ENCODE assay signal across 29 cellular contexts in the genomic region with DNA sequence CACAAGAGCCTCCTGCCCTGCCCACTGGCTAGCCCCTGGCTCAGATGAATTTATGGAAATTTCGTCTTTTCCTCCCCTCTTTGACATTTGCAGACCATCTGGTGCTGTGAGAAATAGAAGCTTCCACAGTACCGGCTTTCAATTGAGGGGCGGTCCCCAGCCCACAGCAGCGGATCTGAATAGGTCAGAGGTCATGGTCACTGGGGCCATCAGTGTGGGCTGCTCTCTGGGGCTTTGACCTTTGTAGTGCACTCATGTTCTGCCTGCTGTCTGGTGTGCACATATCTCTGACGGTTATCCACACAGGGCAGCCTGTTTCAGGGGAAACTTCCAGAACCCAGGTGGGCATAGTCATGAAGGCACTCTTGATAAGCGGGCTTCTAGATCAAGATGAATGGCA. TPM values are rescaled to one million over a fixed set of nuclear protein-coding genes. Genes with fewer than 3 reads are reported as not detected.
"Had no signal": no experiment of that assay in that cellular context is flagged by ENCODE, and none has a peak within 500 bp of the region (broad histone marks: within the 10 kb centered on the region; RNA-seq: fewer than 3 reads in every experiment).

No MANE protein-coding gene starts in this region.

- H3K36me3 Mint-ChIP-seq: immature natural killer cell; memory B cell; naive B cell; natural killer cell treated with Interleukin-12 subunit alpha and Interleukin-12 subunit beta and Interleukin-15 and Interleukin-18, amount 100 ng/mL, for 72 hours; stimulated activated memory B cell treated with anti-CD40 and anti-IgM and Interleukin-4, amounts not matched to agents 10 μg/mL and 1 μg/mL and 100 μg/mL, for 72 hours had no signal

- H3K9me3 Mint-ChIP-seq: dendritic cell treated with granulocyte-macrophage colony-stimulating factor and Interleukin-4, amounts not matched to agents 40 ng/mL and 50 ng/mL, for 4 days; immature natural killer cell; mesothelial cell of epicardium; natural killer cell treated with Interleukin-12 subunit alpha and Interleukin-12 subunit beta and Interleukin-15 and Interleukin-18, amount 100 ng/mL, for 72 hours had no signal

- H3K4me1 Mint-ChIP-seq: immature natural killer cell; stimulated activated memory B cell treated with anti-CD40 and anti-IgM and Interleukin-4, amounts not matched to agents 10 μg/mL and 1 μg/mL and 100 μg/mL, for 72 hours had no signal

- H3K9me3 ChIP-seq: colonic mucosa, mucosa of descending colon, psoas muscle, testis, tibial artery had no signal

- H3K4me3 ChIP-seq: colonic mucosa, esophagus muscularis mucosa, lung, mucosa of descending colon, psoas muscle, skin epidermis, spleen, testis, tibial artery had no signal

- H3K36me3 ChIP-seq: colonic mucosa, esophagus muscularis mucosa, spleen, tibial artery had no signal

- H3K27ac Mint-ChIP-seq: dendritic cell treated with granulocyte-macrophage colony-stimulating factor and Interleukin-4, amounts not matched to agents 40 ng/mL and 50 ng/mL, for 4 days; immature natural killer cell; memory B cell; mesothelial cell of epicardium; naive B cell; natural killer cell treated with Interleukin-12 subunit alpha and Interleukin-12 subunit beta and Interleukin-15 and Interleukin-18, amount 100 ng/mL, for 72 hours; stimulated activated memory B cell treated with anti-CD40 and anti-IgM and Interleukin-4, amounts not matched to agents 10 μg/mL and 1 μg/mL and 100 μg/mL, for 72 hours had no signal

- H3K27ac ChIP-seq: colonic mucosa, esophagus muscularis mucosa, foreskin keratinocyte, psoas muscle, skin epidermis, spleen, testis, tibial artery had no signal

- DNase-seq: central memory CD4-positive, alpha-beta T cell; colonic mucosa; effector CD8-positive, alpha-beta T cell; foreskin keratinocyte; hypothalamus; immature natural killer cell; islet precursor cell; kidney glomerular epithelial cell; left colon; naive B cell; psoas muscle; spleen; stimulated activated CD4-positive, alpha-beta T cell treated with anti-CD3 and anti-CD28 coated beads, Interleukin-4, amount 100 ng/mL, for 4 hours; stimulated activated naive CD8-positive, alpha-beta T cell treated with anti-CD3 and anti-CD28 coated beads, Interleukin-15, Interleukin-2, amounts not matched to agents 100 U/mL and 50 U/mL, for 24 hours; substantia nigra; testis; tibial artery had no signal

- H3K27me3 ChIP-seq: colonic mucosa, testis had no signal

- H3K4me1 ChIP-seq: testis had no signal

- H3K4me3 Mint-ChIP-seq: dendritic cell treated with granulocyte-macrophage colony-stimulating factor and Interleukin-4, amounts not matched to agents 40 ng/mL and 50 ng/mL, for 4 days; immature natural killer cell; memory B cell; mesothelial cell of epicardium; naive B cell; natural killer cell treated with Interleukin-12 subunit alpha and Interleukin-12 subunit beta and Interleukin-15 and Interleukin-18, amount 100 ng/mL, for 72 hours; stimulated activated memory B cell treated with anti-CD40 and anti-IgM and Interleukin-4, amounts not matched to agents 10 μg/mL and 1 μg/mL and 100 μg/mL, for 72 hours had no signal

- ATAC-seq: foreskin keratinocyte; left colon; mucosa of descending colon; natural killer cell treated with Interleukin-12 subunit alpha and Interleukin-12 subunit beta and Interleukin-15 and Interleukin-18, amount 100 ng/mL, for 72 hours; psoas muscle; right cardiac atrium; stimulated activated memory B cell treated with anti-CD40 and anti-IgM and Interleukin-4, amounts not matched to agents 10 μg/mL and 1 μg/mL and 100 μg/mL, for 72 hours; stimulated activated naive CD8-positive, alpha-beta T cell treated with anti-CD3 and anti-CD28 coated beads, Interleukin-15, Interleukin-2, amounts not matched to agents 100 U/mL and 50 U/mL, for 24 hours had no signal

- FAIRE-seq: endothelial cell of umbilical vein had no signal

RNA-seq across cellular contexts. Expression of gene RFLNA, which starts 2.5 kb away (rescaled TPM):
- total RNA-seq: fibroblast of lung; natural killer cell treated with Interleukin-12 subunit alpha and Interleukin-12 subunit beta and Interleukin-15 and Interleukin-18, amount 100 ng/mL, for 72 hours had no signal
- polyA plus RNA-seq: immature natural killer cell had no signal
